In genomic region chr11:38667359-38667758, GRCh38 we compare ENCODE assay signal across 15 cellular contexts.
A peak's percentile ranks its signal among the peaks of the same experiment; 100 is the strongest.
DNase-seq lines count a peak whose midpoint lies in the region; ATAC-seq and TF ChIP-seq lines count a peak whose summit lies in the region.
"Had no signal": no experiment of that assay in that cellular context is flagged by ENCODE, and none has a peak within 500 bp of the region (broad histone marks: within the 10 kb centered on the region; RNA-seq: fewer than 3 reads in every experiment).

No MANE protein-coding gene starts in this region.

- intact Hi-C loops in Right ventricle myocardium inferior (cut with DNase I) (no loop called here), cardiac septum (cut with DNase I) (no loop called here), posterior vena cava (cut with DNase I) (no loop called here)

- TF ChIP-seq CTCF in chondrocyte (IDR thresholded peaks at IDR 0.05) = no peak

- no peaks in the 10 kb centered on the region for H3K4me1 Mint-ChIP-seq in chondrocyte (ENCODE audit: low read depth)
- H3K4me1 Mint-ChIP-seq: CD14-positive monocyte; CD4-positive, alpha-beta memory T cell had no signal

- DNase-seq in Right ventricle myocardium inferior (ENCODE audit: missing footprints) (peak; percentile 63), cardiac septum (ENCODE audit: low spot score) (no peak), chondrocyte (ENCODE audit: low spot score) (peak; percentile 57), posterior vena cava (ENCODE audit: low spot score) (peak; percentile 69), ureter (ENCODE audit: low spot score) (no peak)
- DNase-seq: 8988T; CD4-positive, alpha-beta memory T cell; DMS153; DMS79; GDM1; GOT3; H7 had no signal

- no peak overlapping the region for H3K4me3 Mint-ChIP-seq in chondrocyte (ENCODE audit: unreplicated experiment)
- H3K4me3 Mint-ChIP-seq: CD14-positive monocyte; CD4-positive, alpha-beta memory T cell had no signal

- peaks cover 2% of the 10 kb centered on the region for H3K9me3 Mint-ChIP-seq in chondrocyte (ENCODE audit: low read depth)

- H3K36me3 Mint-ChIP-seq in chondrocyte (ENCODE audit: low read depth) = no peaks in the 10 kb centered on the region
- H3K36me3 Mint-ChIP-seq: CD14-positive monocyte; CD4-positive, alpha-beta memory T cell had no signal

- no peaks in the 10 kb centered on the region for H3K27me3 Mint-ChIP-seq in chondrocyte (ENCODE audit: low read depth)
- H3K27me3 Mint-ChIP-seq: CD4-positive, alpha-beta memory T cell had no signal

- H3K27ac Mint-ChIP-seq in chondrocyte (ENCODE audit: unreplicated experiment) = no peak overlapping the region
- H3K27ac Mint-ChIP-seq: CD14-positive monocyte; CD4-positive, alpha-beta memory T cell had no signal

- no peak for ATAC-seq in Right ventricle myocardium inferior
- no peak for ATAC-seq in GM18873 (IDR thresholded peaks at IDR 0.05; ENCODE audit: low FRiP score, unreplicated experiment)
- no peak for ATAC-seq in GM18861 (IDR thresholded peaks at IDR 0.05; ENCODE audit: unreplicated experiment)

Comparison
In these comparisons a context has a peak if more than half of its experiments do, and no peak if none do; other contexts are left out.
1. DNase-seq: peak in Right ventricle myocardium inferior (single experiment), chondrocyte (single experiment) and posterior vena cava (single experiment); none in cardiac septum (single experiment) and ureter (single experiment).